In the genomic region with DNA sequence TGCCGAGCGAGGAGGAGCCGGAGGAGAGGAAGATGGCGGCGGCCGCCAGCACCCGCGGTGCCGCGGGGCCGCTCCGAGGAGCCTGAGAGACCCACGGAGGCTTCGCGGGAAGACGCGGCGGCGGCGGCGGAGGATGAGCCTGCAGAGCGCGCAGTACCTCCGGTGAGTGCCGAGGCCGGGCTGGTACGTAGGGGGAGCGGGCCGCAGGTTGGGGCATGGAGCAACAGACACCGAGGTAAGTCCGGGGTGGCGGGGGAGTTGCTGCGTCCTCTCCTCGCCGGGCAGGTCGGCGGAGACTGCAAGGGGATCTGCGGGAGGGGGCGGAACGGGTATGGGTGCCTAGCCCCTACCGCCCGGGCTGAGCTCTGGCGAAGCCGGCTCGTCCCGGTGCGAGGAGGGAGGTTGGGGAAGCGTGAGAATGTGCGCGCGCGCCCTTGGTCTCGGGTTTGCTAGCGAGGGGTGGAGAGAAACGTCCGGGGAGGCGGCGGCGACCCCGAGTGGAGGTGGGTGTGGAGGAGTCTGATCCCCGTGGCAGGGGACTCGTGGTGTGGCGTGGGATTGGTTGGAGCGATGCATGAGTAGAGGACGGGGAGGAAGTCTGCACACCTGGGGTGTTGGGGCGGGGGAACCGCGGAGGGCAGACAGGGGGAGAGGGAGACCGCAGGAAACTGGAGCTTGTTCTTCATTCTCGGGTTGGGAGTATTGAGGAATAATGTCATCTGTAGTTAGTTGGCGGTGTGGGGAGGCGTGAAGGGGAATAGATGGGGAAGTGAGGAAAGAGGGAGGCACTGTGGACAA, we compare ENCODE assay signal across 8 cellular contexts. TPM values are rescaled to one million over a fixed set of nuclear protein-coding genes. Genes with fewer than 3 reads are reported as not detected.
DNase-seq lines count a peak whose midpoint lies in the region; ATAC-seq lines count a peak whose summit lies in the region.

A gene with protein sequence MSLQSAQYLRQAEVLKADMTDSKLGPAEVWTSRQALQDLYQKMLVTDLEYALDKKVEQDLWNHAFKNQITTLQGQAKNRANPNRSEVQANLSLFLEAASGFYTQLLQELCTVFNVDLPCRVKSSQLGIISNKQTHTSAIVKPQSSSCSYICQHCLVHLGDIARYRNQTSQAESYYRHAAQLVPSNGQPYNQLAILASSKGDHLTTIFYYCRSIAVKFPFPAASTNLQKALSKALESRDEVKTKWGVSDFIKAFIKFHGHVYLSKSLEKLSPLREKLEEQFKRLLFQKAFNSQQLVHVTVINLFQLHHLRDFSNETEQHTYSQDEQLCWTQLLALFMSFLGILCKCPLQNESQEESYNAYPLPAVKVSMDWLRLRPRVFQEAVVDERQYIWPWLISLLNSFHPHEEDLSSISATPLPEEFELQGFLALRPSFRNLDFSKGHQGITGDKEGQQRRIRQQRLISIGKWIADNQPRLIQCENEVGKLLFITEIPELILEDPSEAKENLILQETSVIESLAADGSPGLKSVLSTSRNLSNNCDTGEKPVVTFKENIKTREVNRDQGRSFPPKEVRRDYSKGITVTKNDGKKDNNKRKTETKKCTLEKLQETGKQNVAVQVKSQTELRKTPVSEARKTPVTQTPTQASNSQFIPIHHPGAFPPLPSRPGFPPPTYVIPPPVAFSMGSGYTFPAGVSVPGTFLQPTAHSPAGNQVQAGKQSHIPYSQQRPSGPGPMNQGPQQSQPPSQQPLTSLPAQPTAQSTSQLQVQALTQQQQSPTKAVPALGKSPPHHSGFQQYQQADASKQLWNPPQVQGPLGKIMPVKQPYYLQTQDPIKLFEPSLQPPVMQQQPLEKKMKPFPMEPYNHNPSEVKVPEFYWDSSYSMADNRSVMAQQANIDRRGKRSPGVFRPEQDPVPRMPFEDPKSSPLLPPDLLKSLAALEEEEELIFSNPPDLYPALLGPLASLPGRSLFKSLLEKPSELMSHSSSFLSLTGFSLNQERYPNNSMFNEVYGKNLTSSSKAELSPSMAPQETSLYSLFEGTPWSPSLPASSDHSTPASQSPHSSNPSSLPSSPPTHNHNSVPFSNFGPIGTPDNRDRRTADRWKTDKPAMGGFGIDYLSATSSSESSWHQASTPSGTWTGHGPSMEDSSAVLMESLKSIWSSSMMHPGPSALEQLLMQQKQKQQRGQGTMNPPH (plus strand): TSS at position 12 of the 798 bp plus-strand sequence. CDS start 122 bp downstream, at position 134.

- peak within 1 kb of the TSS; percentile 90 to 93 for H3K4me3 ChIP-seq in duodenal mucosa (ENCODE audit: low read depth in 1 of 2, low read length in 2 of 2)

- DNase-seq in G401 (ENCODE audit: low spot score) (peak; percentile 47), LoVo (ENCODE audit: low spot score) (peak; percentile 13), mesenteric fat pad (ENCODE audit: low spot score) (peak; percentile 90), NCI-H2196 treated with DMSO at 0.1 percent for 48 hours (lab: John Stamatoyannopoulos, UW; ENCODE audit: unreplicated experiment) (no peak)
- DNase-seq in activated CD4-positive, alpha-beta T cell treated with anti-CD3 and anti-CD28 coated beads, Interleukin-2, amount 50 U/mL, for 4 hours = peak; percentile 50 to 60
- DNase-seq in stimulated activated CD8-positive, alpha-beta memory T cell treated with anti-CD3 and anti-CD28 coated beads, Interleukin-15, amount 100 ng/mL, for 4 hours (ENCODE audit: low read depth in 2 of 2) = peak; percentile 30 to 34

- H3K27ac ChIP-seq in duodenal mucosa (ENCODE audit: low read depth, low read length) = peak within 1 kb of the TSS; percentile 99

- H3K9me3 ChIP-seq in duodenal mucosa (ENCODE audit: control insufficient read depth in 1 of 2, low read length in 2 of 2) = no peaks in the 10 kb centered on the region

- no peaks in the 10 kb centered on the region for H3K27me3 ChIP-seq in duodenal mucosa (ENCODE audit: control insufficient read depth in 1 of 2, insufficient read depth in 2 of 2, low read length in 2 of 2)

- H3K9ac ChIP-seq in duodenal mucosa (ENCODE audit: low read depth in 1 of 2, low read length in 2 of 2) = peak within 1 kb of the TSS; percentile 91 to 93

- no peaks in the 10 kb centered on the region for H3K36me3 ChIP-seq in duodenal mucosa (ENCODE audit: control insufficient read depth in 1 of 2, insufficient read depth in 2 of 2, low read length in 2 of 2)

- peaks cover 6 to 25% of the 10 kb centered on the region in 2 donors for H3K4me1 ChIP-seq in duodenal mucosa (ENCODE audit: control insufficient read depth in 1 of 2, insufficient read depth in 2 of 2, low read length in 2 of 2)

- ATAC-seq in GM21737 (IDR thresholded peaks at IDR 0.05; ENCODE audit: unreplicated experiment) = peak; percentile 18

- in situ Hi-C loops in G401 (cut with HindIII; ENCODE audit: low sequenced_read_pairs) = no loop called here

RNA-seq across cellular contexts. Expression of the gene that starts here (rescaled TPM):
- 25.7 and 32.7 TPM in 2 replicates for total RNA-seq in G401 (2014; rRNA removed; shearing (Covaris generic))
- total RNA-seq in mesenteric fat pad = 40.4 TPM
